Comparison of ENCODE assay signal across 13 cellular contexts in the genomic region with DNA sequence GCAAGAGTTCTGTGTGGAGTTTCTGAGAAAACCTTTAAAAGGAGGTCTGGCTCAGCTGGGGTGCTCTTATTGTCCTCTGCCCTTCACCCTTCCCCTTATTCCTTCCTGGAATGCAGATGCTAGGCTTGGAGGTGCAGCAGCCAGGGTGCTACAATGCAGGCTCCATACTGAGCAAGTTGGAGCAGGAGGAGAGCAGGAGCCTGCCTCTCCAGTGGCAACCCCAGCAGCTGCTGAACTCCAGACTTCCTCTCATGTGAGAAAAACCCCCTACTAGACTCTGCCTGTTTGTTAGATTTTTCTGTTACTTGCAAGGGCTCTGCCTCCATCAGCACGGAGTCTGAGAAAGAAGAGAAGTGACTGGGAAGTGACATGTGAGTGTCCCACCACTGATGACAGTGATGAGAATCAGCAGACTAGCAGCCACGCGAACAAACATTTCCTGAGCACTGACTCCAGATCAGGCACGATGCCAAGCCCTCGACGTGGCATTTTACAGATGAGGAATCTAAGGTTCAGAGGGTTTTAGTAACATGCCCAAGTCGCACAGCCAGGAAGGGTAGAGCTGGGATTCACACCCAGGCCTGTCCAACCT. TPM values are rescaled to one million over a fixed set of nuclear protein-coding genes. Genes with fewer than 3 reads are reported as not detected.
DNase-seq lines count a peak whose midpoint lies in the region; ATAC-seq and TF ChIP-seq lines count a peak whose summit lies in the region.
"Had no signal": no experiment of that assay in that cellular context is flagged by ENCODE, and none has a peak within 500 bp of the region (broad histone marks: within the 10 kb centered on the region; RNA-seq: fewer than 3 reads in every experiment).

No MANE protein-coding gene starts in this region.

- no peak for TF ChIP-seq CTCF in PC-9 (conservative IDR thresholded peaks at IDR 0.05)
- TF ChIP-seq CTCF in epithelial cell of esophagus (IDR thresholded peaks at IDR 0.05; ENCODE audit: insufficient read depth, low read depth, low read length, missing control alignments) = no peak
- TF ChIP-seq CTCF in esophagus muscularis mucosa (IDR thresholded peaks at IDR 0.05) = no peak

- H3K9me3 ChIP-seq in PC-9 (ENCODE audit: insufficient read depth, low read depth) (no peaks in the 10 kb centered on the region), esophagus muscularis mucosa (no peaks in the 10 kb centered on the region)

- peaks cover 64% of the 10 kb centered on the region for H3K4me1 ChIP-seq in PC-9 (replicated peaks; ENCODE audit: insufficient read depth)
- H3K4me1 ChIP-seq in esophagus muscularis mucosa = peaks cover 0 to 21% (median 17%) of the 10 kb centered on the region in 4 donors

- no peak for ATAC-seq in HG03469 (IDR thresholded peaks at IDR 0.05; ENCODE audit: unreplicated experiment)
- ATAC-seq: natural killer cell treated with Interleukin-12 subunit alpha and Interleukin-12 subunit beta and Interleukin-15 and Interleukin-18, amount 100 ng/mL, for 72 hours had no signal

- H3K27me3 ChIP-seq in PC-9 (ENCODE audit: insufficient read depth, low read depth) (no peaks in the 10 kb centered on the region), esophagus muscularis mucosa (no peaks in the 10 kb centered on the region)

- H3K36me3 ChIP-seq in PC-9 (ENCODE audit: low read depth) (peaks cover 18% of the 10 kb centered on the region), esophagus muscularis mucosa (peaks cover 0 to 57% (median 8%) of the 10 kb centered on the region in 4 donors)

- BruUV-seq in PC-9 (replicated peaks; lab: Mats Ljungman, UMichigan) = no TSS peak

- H3K27ac ChIP-seq in PC-9 (peak overlapping the region; percentile 85), esophagus muscularis mucosa (replicated peaks in 1 of 4) (peak overlapping the region in 2 of 4 donors; percentile 32 to 53)

- CTCF ChIA-PET in PC-9 (lab: Charles Lee) = no interaction called here

- no peaks in the 10 kb centered on the region for H4K20me1 ChIP-seq in PC-9 (ENCODE audit: insufficient read depth)

- no peak overlapping the region for H3K4me3 ChIP-seq in PC-9
- H3K4me3 ChIP-seq in epithelial cell of esophagus (ENCODE audit: low read length) = no peak overlapping the region
- no peak overlapping the region for H3K4me3 ChIP-seq in esophagus muscularis mucosa

- 32% methylated on average over 6 of the region's 7 CpGs for WGBS in esophagus muscularis mucosa

- H3K4me2 ChIP-seq in PC-9 = 0 out of 2 replicates have a peak overlapping the region, but pooled peaks have one; percentile 39

- H3K9me2 ChIP-seq in PC-9 (ENCODE audit: insufficient read depth) = no peaks in the 10 kb centered on the region

- H3K79me2 ChIP-seq in PC-9 (ENCODE audit: low read depth) = no peaks in the 10 kb centered on the region

- DNase-seq in GDM1 (lab: John Stamatoyannopoulos, UW) (peak; percentile 33), PC-9 (peak in 1 of 2 experiments; percentile 24), epithelial cell of esophagus (ENCODE audit: low read depth) (peak; percentile 12), mucosa of gallbladder (ENCODE audit: low spot score) (peak; percentile 62), esophagus muscularis mucosa (ENCODE audit: extremely low spot score) (no peak), COLO668 (lab: John Stamatoyannopoulos, UW; ENCODE audit: unreplicated experiment) (no peak), mesenteric fat pad (ENCODE audit: low spot score) (no peak)
- DNase-seq: effector CD8-positive, alpha-beta T cell; NCI-H2029 had no signal

- no peak overlapping the region for H2AFZ ChIP-seq in PC-9

- POLR2A ChIA-PET in PC-9 (lab: Charles Lee; ENCODE audit: unreplicated experiment) = no interaction called here

- H3F3A ChIP-seq in PC-9 (ENCODE audit: insufficient read depth, low read depth) = peaks cover 45% of the 10 kb centered on the region

- intact Hi-C loops in PC-9 (cut with micrococcal nuclease; ENCODE audit: unreplicated experiment) (no loop called here), esophagus muscularis mucosa (cut with DNase I) (no loop called here)

- TF ChIP-seq POLR2A in esophagus muscularis mucosa (IDR thresholded peaks at IDR 0.05; ENCODE audit: low read depth) = no peak

- no peak for TF ChIP-seq EP300 in esophagus muscularis mucosa (IDR thresholded peaks at IDR 0.05)

RNA-seq across cellular contexts. Expression of a gene that starts 16.1 kb away (rescaled TPM):
- total RNA-seq in PC-9 (2021) (9.3 and 20.5 TPM in 2 replicates), mucosa of gallbladder (6.3 TPM), esophagus muscularis mucosa (10 to 100 TPM in 3 of 4 donors, 1 to 10 TPM in 1; 6.6 to 93.0 (median 29.8) TPM), mesenteric fat pad (578 TPM)
- total RNA-seq: G401; natural killer cell treated with Interleukin-12 subunit alpha and Interleukin-12 subunit beta and Interleukin-15 and Interleukin-18, amount 100 ng/mL, for 72 hours; T-helper 1 cell treated with Interleukin-12 subunit alpha and Interleukin-12 subunit beta and Interleukin-4 antibody, amounts not matched to agents 30 ng/mL and 1 ng/mL, for 36 hours had no signal

RNA-seq across cellular contexts. Expression of a gene that starts 53.5 kb away (rescaled TPM):
- total RNA-seq in PC-9 (2021) (31.0 and 38.6 TPM in 2 replicates), mucosa of gallbladder (53.1 TPM), esophagus muscularis mucosa (10 to 100 TPM; 45.7 to 74.9 (median 50.3) TPM), mesenteric fat pad (114 TPM)

Comparison
In these comparisons a context has a peak if more than half of its experiments do, and no peak if none do; other contexts are left out.
1. DNase-seq: peak in GDM1 (single experiment), epithelial cell of esophagus (single experiment) and mucosa of gallbladder (single experiment); none in esophagus muscularis mucosa (single experiment), COLO668 (single experiment) and mesenteric fat pad (single experiment).